ENCODE assay signal across 8 cellular contexts in the genomic region with DNA sequence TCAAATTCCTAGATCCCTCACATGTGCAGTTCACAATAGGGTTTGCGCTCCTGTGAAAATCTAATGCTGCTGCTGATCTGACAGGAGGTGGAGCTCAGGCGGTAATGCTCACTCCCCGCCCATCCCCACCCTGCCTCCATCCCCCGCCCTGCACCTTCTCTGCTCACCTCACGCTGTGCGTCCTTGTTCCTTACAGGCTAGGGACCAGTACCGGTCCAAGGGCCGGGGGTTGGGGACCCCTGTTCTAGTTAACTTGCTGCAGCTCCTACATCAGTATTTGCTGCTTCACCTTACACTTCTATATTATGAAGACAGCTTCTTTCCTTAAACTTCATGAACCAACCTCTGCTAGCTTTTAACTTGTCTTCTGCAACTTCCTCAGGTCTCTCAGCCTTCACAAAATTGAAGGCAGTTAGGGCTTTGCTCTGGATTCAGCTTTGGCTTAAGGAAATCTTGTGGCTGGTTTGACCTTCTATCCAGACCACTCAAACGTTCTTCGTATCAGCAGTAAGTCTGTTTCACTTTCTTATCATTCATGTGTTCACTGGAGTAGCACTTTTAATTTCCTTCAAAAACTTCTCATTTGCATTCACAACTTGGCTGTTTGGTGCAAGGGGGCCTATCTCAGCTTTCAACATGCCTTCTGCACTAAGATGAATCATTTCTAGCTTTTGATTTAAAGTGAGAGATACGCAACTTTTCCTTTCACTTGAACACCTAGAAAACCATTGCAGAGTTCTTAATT. TPM values are rescaled to one million over a fixed set of nuclear protein-coding genes. Genes with fewer than 3 reads are reported as not detected.
DNase-seq lines count a peak whose midpoint lies in the region; ATAC-seq and TF ChIP-seq lines count a peak whose summit lies in the region.

No MANE protein-coding gene starts in this region.

- H3K27ac Mint-ChIP-seq in natural killer cell: peak overlapping the region; percentile 97

- intact Hi-C loops in natural killer cell (cut with micrococcal nuclease) (loop anchor here (2.0 to 10.0 kb wide), 2 partner anchors 498 to 580 kb away; partner anchors contain the start of genes CPEB3 and MARCHF5), stomach (cut with DNase I; ENCODE audit: low total_unique reads) (no loop called here)

- H3K27ac ChIP-seq in MM.1S (ENCODE audit: low read length) (peak overlapping the region; percentile 86; the same call in 1 of the 2 replicates), stomach (peak overlapping the region; percentile 73 to 99 (median 99))

- H3K79me2 ChIP-seq in MM.1S (ENCODE audit: low read length): peaks cover 39% of the 10 kb centered on the region

- H2AFZ ChIP-seq in MM.1S (ENCODE audit: low read length): peak overlapping the region; percentile 85

- WGBS in stomach, 5 donors: 2 to 9% (median 5%) methylated on average over 10 to 11 of the region's 11 CpGs

- no peaks in the 10 kb centered on the region for H3K36me3 Mint-ChIP-seq in natural killer cell

- H3K9me2 ChIP-seq in MM.1S (replicated peaks; ENCODE audit: insufficient read depth, low read length): no peaks in the 10 kb centered on the region

- TF ChIP-seq CTCF in MM.1S (IDR thresholded peaks at IDR 0.05; ENCODE audit: low read length) (no peak), epithelial cell of proximal tubule (conservative IDR thresholded peaks at IDR 0.05; ENCODE audit: low read depth, low read length) (no peak), natural killer cell (IDR thresholded peaks at IDR 0.05) (no peak), stomach (IDR thresholded peaks at IDR 0.05) (no peak)

- peak in 9 of 14 donors; percentile 3 to 73 (median 25) for DNase-seq in C1 segment of cervical spinal cord (lab: John Stamatoyannopoulos, UW)
- DNase-seq in MM.1S: peak; percentile 57
- peak; percentile 79 for DNase-seq in activated CD8-positive, alpha-beta memory T cell treated with anti-CD3 and anti-CD28 coated beads for 24 hours
- no peak for DNase-seq in epithelial cell of proximal tubule (ENCODE audit: low read depth)
- DNase-seq in natural killer cell: no peak
- DNase-seq in stomach: peak; percentile 57
- DNase-seq in NCI-H226: no peak

- H3K36me3 ChIP-seq in MM.1S (replicated peaks; ENCODE audit: insufficient read depth, low read length) (no peaks in the 10 kb centered on the region), stomach (peaks cover 0 to 3% (median 0%) of the 10 kb centered on the region in 4 donors)

- H3K27me3 Mint-ChIP-seq in natural killer cell (ENCODE audit: low read depth in 2 of 2): peaks cover 2 to 5% of the 10 kb centered on the region in 2 donors

- H3F3A ChIP-seq in MM.1S (ENCODE audit: insufficient read depth, low read length): peaks cover 29% of the 10 kb centered on the region

- H3K4me1 ChIP-seq in MM.1S (ENCODE audit: low read length): peaks cover 11% of the 10 kb centered on the region
- H3K4me1 ChIP-seq in stomach: peaks cover 21 to 46% (median 37%) of the 10 kb centered on the region in 4 donors

- no peaks in the 10 kb centered on the region for H3K9me3 Mint-ChIP-seq in natural killer cell

- H3K4me3 Mint-ChIP-seq in natural killer cell: peak overlapping the region; percentile 97

- TF ChIP-seq EP300 in stomach (IDR thresholded peaks at IDR 0.05): no peak

- H3K9me3 ChIP-seq in MM.1S (replicated peaks; ENCODE audit: insufficient read depth, low read length) (no peaks in the 10 kb centered on the region), stomach (no peaks in the 10 kb centered on the region)

- H3K9ac ChIP-seq in MM.1S (ENCODE audit: low read length): peak overlapping the region; percentile 80

- peaks cover 54 to 58% of the 10 kb centered on the region in 2 donors for H3K4me1 Mint-ChIP-seq in natural killer cell

- H3K27me3 ChIP-seq in MM.1S (replicated peaks; ENCODE audit: insufficient read depth, low read length) (no peaks in the 10 kb centered on the region), stomach (no peaks in the 10 kb centered on the region)

- ATAC-seq in GM21423 (IDR thresholded peaks at IDR 0.05; ENCODE audit: unreplicated experiment): peak; percentile 35
- ATAC-seq in natural killer cell: peak; percentile 20 to 42 (median 42)

- H3K4me3 ChIP-seq in MM.1S (ENCODE audit: low read length) (peak overlapping the region; percentile 89), epithelial cell of proximal tubule (ENCODE audit: low read depth, low read length) (peak overlapping the region; percentile 55), stomach (peak overlapping the region; percentile 84 to 92 (median 90))

- H3K4me2 ChIP-seq in MM.1S (ENCODE audit: low read depth, low read length): peak overlapping the region; percentile 95

- TF ChIP-seq POLR2A in stomach (IDR thresholded peaks at IDR 0.05): no peak

- peaks cover 11% of the 10 kb centered on the region; the same call in 1 of the 2 replicates for H4K20me1 ChIP-seq in MM.1S (ENCODE audit: insufficient read depth, low read length)

RNA-seq across cellular contexts. Expression of gene TNKS2, which starts 1.7 kb away (rescaled TPM):
- total RNA-seq in epithelial cell of proximal tubule (22.4 and 25.1 TPM in 2 replicates), natural killer cell (10 to 100 TPM; 47.0 to 50.9 (median 47.9) TPM), stomach (10 to 100 TPM; 26.4 to 86.5 (median 38.3) TPM)
- polyA plus RNA-seq in stomach: 10 to 100 TPM in 2 of 3 donors, 1 to 10 TPM in 1; 8.1 to 11.0 (median 10.2) TPM

Comparison
In these comparisons a context has a peak if more than half of its experiments do, and no peak if none do; other contexts are left out.
1. DNase-seq: peak in C1 segment of cervical spinal cord (9 of 14), MM.1S (single experiment), activated CD8-positive, alpha-beta memory T cell treated with anti-CD3 and anti-CD28 coated beads for 24 hours (single experiment) and stomach (single experiment); none in epithelial cell of proximal tubule (single experiment), natural killer cell (single experiment) and NCI-H226 (single experiment).
2. Peak in every context shown above with its lines, with median percentiles within 50 percentile points of each other: H3K4me3 ChIP-seq.